ENCODE assay signal across 15 cellular contexts in the genomic region with DNA sequence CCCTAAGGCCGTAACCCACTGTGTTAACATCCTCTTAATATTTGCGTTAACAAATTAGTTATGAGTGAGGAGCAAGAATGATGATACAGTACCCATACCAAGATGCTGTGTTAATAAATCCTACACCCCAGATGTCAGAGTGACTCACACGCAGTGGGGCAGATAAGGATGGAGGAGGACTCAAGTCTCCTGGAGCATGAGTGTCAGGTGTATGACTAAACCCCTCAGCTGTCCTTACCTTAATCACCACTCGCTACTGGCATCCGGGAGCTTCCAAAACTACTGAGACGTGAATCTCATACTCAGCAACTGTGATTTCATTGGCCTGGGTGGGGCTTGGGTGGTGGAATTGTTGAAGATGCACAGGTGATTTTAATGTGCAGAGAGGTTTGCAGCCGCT.
"Had no signal": no experiment of that assay in that cellular context is flagged by ENCODE, and none has a peak within 500 bp of the region (broad histone marks: within the 10 kb centered on the region; RNA-seq: fewer than 3 reads in every experiment).

No MANE protein-coding gene starts in this region.

- DNase-seq: activated CD4-positive, alpha-beta T cell treated with anti-CD3 and anti-CD28 coated beads for 4 hours; activated CD8-positive, alpha-beta memory T cell treated with anti-CD3 and anti-CD28 coated beads for 24 hours; activated naive CD4-positive, alpha-beta T cell treated with anti-CD3 and anti-CD28 coated beads for 36 hours; foreskin fibroblast; mucosa of descending colon; naive thymus-derived CD4-positive, alpha-beta T cell; ovary; right lobe of liver; stimulated activated CD4-positive, alpha-beta T cell treated with anti-CD3 and anti-CD28 coated beads, Interleukin-4, amount 100 ng/mL, for 4 hours; stimulated activated CD8-positive, alpha-beta memory T cell treated with anti-CD3 and anti-CD28 coated beads, Interleukin-4, amount 100 ng/mL, for 48 hours; stimulated activated naive CD8-positive, alpha-beta T cell treated with anti-CD3 and anti-CD28 coated beads, Interleukin-15, Interleukin-2, amounts not matched to agents 100 U/mL and 50 U/mL, for 24 hours; T-helper 17 cell; transverse colon had no signal

- H3K4me2 ChIP-seq: smooth muscle cell had no signal

- H3K9me3 ChIP-seq: mucosa of descending colon, ovary, right lobe of liver, transverse colon had no signal

- H3K27ac ChIP-seq: ovary, right lobe of liver, transverse colon had no signal

- H3K4me1 ChIP-seq: right lobe of liver had no signal

- H3K27me3 ChIP-seq: ovary, right lobe of liver, transverse colon had no signal

- ATAC-seq: left lobe of liver; mucosa of descending colon; naive thymus-derived CD4-positive, alpha-beta T cell; right lobe of liver; stimulated activated naive CD8-positive, alpha-beta T cell treated with anti-CD3 and anti-CD28 coated beads, Interleukin-15, Interleukin-2, amounts not matched to agents 100 U/mL and 50 U/mL, for 24 hours; T-helper 17 cell had no signal

- H3K36me3 ChIP-seq: ovary had no signal

- H3K4me3 ChIP-seq: mucosa of descending colon, ovary, right lobe of liver, smooth muscle cell, transverse colon had no signal
